16 cellular contexts compared by ENCODE assay signal in the genomic region with DNA sequence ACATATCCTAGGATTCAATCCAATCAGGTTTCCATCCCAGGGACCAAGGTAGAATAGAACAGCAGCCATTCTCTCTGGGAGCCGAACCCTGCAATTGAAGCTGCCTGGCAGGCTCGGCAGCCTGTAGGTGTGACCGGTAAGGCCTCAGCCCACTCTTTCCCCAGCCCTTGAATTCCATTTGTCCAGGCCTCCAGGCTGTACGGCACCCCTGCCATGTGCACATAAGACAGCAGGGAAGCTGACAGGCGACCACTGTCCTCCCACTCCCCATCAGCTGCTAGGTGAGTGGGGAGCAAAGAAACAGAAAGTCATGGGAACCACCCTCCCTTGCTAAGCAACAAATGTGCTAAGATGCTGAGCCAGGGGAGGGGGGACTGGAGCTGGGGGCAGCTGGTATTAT. TPM values are rescaled to one million over a fixed set of nuclear protein-coding genes. Genes with fewer than 3 reads are reported as not detected.
DNase-seq lines count a peak whose midpoint lies in the region; FAIRE-seq and TF ChIP-seq lines count a peak whose summit lies in the region.
"Had no signal": no experiment of that assay in that cellular context is flagged by ENCODE, and none has a peak within 500 bp of the region (broad histone marks: within the 10 kb centered on the region; RNA-seq: fewer than 3 reads in every experiment).

No MANE protein-coding gene starts in this region.

- H3K4me3 ChIP-seq in HUES6 (ENCODE audit: low read depth, low read length), result no peak overlapping the region
- no peak overlapping the region for H3K4me3 ChIP-seq in H1 (ENCODE audit: extremely low read depth in 1 of 4, insufficient read depth in 2 of 4, low read depth in 3 of 4, low read length in 4 of 4)
- H3K4me3 ChIP-seq in CD4-positive, alpha-beta memory T cell (ENCODE audit: low read length in 2 of 2), result no peak overlapping the region

- H4K91ac ChIP-seq in H1 (replicated peaks; ENCODE audit: insufficient read length, low read length), result no peak overlapping the region

- H4K8ac ChIP-seq in H1 (ENCODE audit: extremely low read depth, insufficient read depth, low read length), result no peak overlapping the region

- no peak overlapping the region; the same call in none of the 2 replicates for H2AK5ac ChIP-seq in H1 (ENCODE audit: low read depth, low read length)

- H3K36me3 Mint-ChIP-seq in nephron (ENCODE audit: low read depth), result no peaks in the 10 kb centered on the region
- H3K36me3 Mint-ChIP-seq in CD4-positive, alpha-beta memory T cell, result no peaks in the 10 kb centered on the region
- H3K36me3 Mint-ChIP-seq: CD8-positive, alpha-beta T cell had no signal

- H3K56ac ChIP-seq in H1 (replicated peaks; ENCODE audit: insufficient read length, low read depth, low read length), result no peak overlapping the region

- FAIRE-seq in H1 (lab: Jason Lieb, UNC), result no peak
- FAIRE-seq: A204.1, H54 had no signal

- TF ChIP-seq CTCF in H1 (IDR thresholded peaks at IDR 0.05; ENCODE audit: control extremely low read depth in 1 of 3, insufficient read depth in 1 of 3, low read depth in 1 of 3, low read length in 3 of 3) (no peak), nephron (IDR thresholded peaks at IDR 0.05; ENCODE audit: unreplicated experiment in 3 of 3) (no peak)

- H3K14ac ChIP-seq in H1 (ENCODE audit: insufficient read length), result no peak overlapping the region

- peaks cover 32% of the 10 kb centered on the region for H3K27me3 Mint-ChIP-seq in nephron (ENCODE audit: low read depth)
- H3K27me3 Mint-ChIP-seq in CD4-positive, alpha-beta memory T cell, result peaks cover 2 to 10% of the 10 kb centered on the region in 2 donors

- no peak for TF ChIP-seq POLR2A in H1 (IDR thresholded peaks at IDR 0.05; ENCODE audit: control extremely low read depth in 1 of 2, low read depth in 2 of 2, low read length in 2 of 2)

- H2BK5ac ChIP-seq in H1 (ENCODE audit: low read depth, low read length), result no peak overlapping the region

- no peak overlapping the region for H3K18ac ChIP-seq in H1 (ENCODE audit: extremely low read depth, low read length)

- peaks cover 90% of the 10 kb centered on the region for H3K4me1 ChIP-seq in HUES6 (ENCODE audit: control insufficient read depth, insufficient read depth, low read length)
- H3K4me1 ChIP-seq in H1 (replicated peaks in 1 of 4; ENCODE audit: control insufficient read depth in 3 of 4, insufficient read depth in 4 of 4, low read length in 3 of 4), result peaks cover 25 to 67% (median 49%) of the 10 kb centered on the region in 4 experiments
- peaks cover 4% of the 10 kb centered on the region for H3K4me1 ChIP-seq in CD4-positive, alpha-beta memory T cell (ENCODE audit: insufficient read depth, low read length)

- no peak overlapping the region for H3K27ac ChIP-seq in HUES6 (ENCODE audit: low read depth, low read length)
- H3K27ac ChIP-seq in H1 (ENCODE audit: low read depth, low read length), result no peak overlapping the region
- no peak overlapping the region for H3K27ac ChIP-seq in CD4-positive, alpha-beta memory T cell (ENCODE audit: low read depth, low read length)
- H3K27ac ChIP-seq: C4-2B had no signal

- H2AFZ ChIP-seq in H1 (ENCODE audit: low read length), result no peak overlapping the region

- H3K4me2 ChIP-seq in H1 (ENCODE audit: insufficient read depth in 1 of 2, low read depth in 2 of 2, low read length in 2 of 2), result no peak overlapping the region

- 62% methylated on average over 5 of the region's 5 CpGs; no CpG with 5 or more reads in 1 of the 2 experiments for WGBS in H1 (ENCODE audit: extremely low coverage in 1 of 2, insufficient coverage in 1 of 2, insufficient read length in 1 of 2, insufficient replicate concordance in 2 of 2, low coverage in 1 of 2, low lambda C conversion rate in 2 of 2, missing lambda C conversion rate in 1 of 2), 2 experiments

- H3K36me3 ChIP-seq in HUES6 (ENCODE audit: control insufficient read depth, insufficient read depth, low read length), result no peaks in the 10 kb centered on the region
- H3K36me3 ChIP-seq in H1 (ENCODE audit: control insufficient read depth in 2 of 4, insufficient read depth in 4 of 4, low read length in 3 of 4), result no peaks in the 10 kb centered on the region
- H3K36me3 ChIP-seq in CD4-positive, alpha-beta memory T cell (ENCODE audit: insufficient read depth, low read length), result no peaks in the 10 kb centered on the region
- H3K36me3 ChIP-seq: BE2C had no signal

- POLR2A ChIA-PET in H1 (lab: Charles Lee; ENCODE audit: partially characterized antibody), result interaction anchor here (1.0 kb wide), 1 partner anchor 55 kb away, joined by 4 read pairs; no protein-coding TSS in a partner anchor
- POLR2A ChIA-PET in CD4-positive, alpha-beta memory T cell (lab: Charles Lee; ENCODE audit: partially characterized antibody), result no interaction called here

- H3K4ac ChIP-seq in H1 (replicated peaks; ENCODE audit: insufficient read length, low read depth, low read length), result no peak overlapping the region

- CTCF ChIA-PET in H1 (lab: Charles Lee; ENCODE audit: partially characterized antibody), result interaction anchor here (0.6 to 13.3 kb wide), 11 partner anchors 10 to 248 kb away, joined by 3 to 108 read pairs (median 4); no protein-coding TSS in a partner anchor
- CTCF ChIA-PET in CD4-positive, alpha-beta memory T cell (lab: Charles Lee; ENCODE audit: partially characterized antibody), result interaction anchor here (0.8 to 2.6 kb wide), 3 partner anchors 9 to 185 kb away, joined by 3 to 10 read pairs (median 5); no protein-coding TSS in a partner anchor

- in situ Hi-C loops in ACHN (cut with HindIII; ENCODE audit: low pct_ligation_motif_present, low pct_unique_long_range_greater_than_20kb, low sequenced_read_pairs), result no loop called here

- H3K27me3 ChIP-seq in HUES6 (ENCODE audit: control insufficient read depth, insufficient read depth, low read length), result peaks cover 92% of the 10 kb centered on the region
- peaks cover 7 to 71% (median 62%) of the 10 kb centered on the region in 4 experiments for H3K27me3 ChIP-seq in H1 (replicated peaks in 1 of 4; ENCODE audit: control insufficient read depth in 3 of 4, extremely low read depth in 1 of 4, insufficient read depth in 3 of 4, low read length in 3 of 4)
- no peaks in the 10 kb centered on the region for H3K27me3 ChIP-seq in CD4-positive, alpha-beta memory T cell (ENCODE audit: insufficient read depth, low read length)
- H3K27me3 ChIP-seq: BE2C had no signal

- no peak overlapping the region for H3K23ac ChIP-seq in H1 (ENCODE audit: insufficient read length)

- no peak overlapping the region for H2BK15ac ChIP-seq in H1 (ENCODE audit: low read length)

- H2BK120ac ChIP-seq in H1 (replicated peaks; ENCODE audit: low read depth, low read length), result no peak overlapping the region

- H3K9me3 Mint-ChIP-seq in nephron, result no peaks in the 10 kb centered on the region
- no peaks in the 10 kb centered on the region for H3K9me3 Mint-ChIP-seq in CD4-positive, alpha-beta memory T cell
- H3K9me3 Mint-ChIP-seq: CD8-positive, alpha-beta T cell had no signal

- H2BK12ac ChIP-seq in H1 (ENCODE audit: low read depth, low read length), result peak overlapping the region; percentile 71; the same call in 1 of the 2 replicates

- H4K5ac ChIP-seq in H1 (ENCODE audit: insufficient read length, low read depth, low read length), result no peak overlapping the region

- H2BK20ac ChIP-seq in H1 (ENCODE audit: low read length), result 0 out of 2 replicates have a peak overlapping the region, but pooled peaks have one; percentile 24

- no peaks in the 10 kb centered on the region for H3K9me3 ChIP-seq in HUES6 (ENCODE audit: control insufficient read depth, insufficient read depth, low read depth, low read length)
- H3K9me3 ChIP-seq in H1 (ENCODE audit: insufficient read depth in 2 of 2, low read depth in 1 of 2, low read length in 1 of 2), result no peaks in the 10 kb centered on the region
- H3K9me3 ChIP-seq in CD4-positive, alpha-beta memory T cell (ENCODE audit: control insufficient read depth in 1 of 2, low read length in 2 of 2), result no peaks in the 10 kb centered on the region
- H3K9me3 ChIP-seq: BE2C had no signal

- H3K9ac ChIP-seq in HUES6 (ENCODE audit: low read length) (peak overlapping the region; percentile 12), H1 (replicated peaks in 1 of 4; ENCODE audit: extremely low read depth in 1 of 4, low read depth in 3 of 4, low read length in 3 of 4) (no peak overlapping the region)

- intact Hi-C loops in CD4-positive, alpha-beta memory T cell (cut with micrococcal nuclease), result no loop called here

- no peak for TF ChIP-seq RAD21 in H1 (IDR thresholded peaks at IDR 0.05 in 1 of 2, conservative IDR thresholded peaks at IDR 0.05 in 1 of 2; ENCODE audit: low read depth in 2 of 2, low read length in 2 of 2)

- DNase-seq in H1 (ENCODE audit: low read depth in 1 of 2, low spot score in 2 of 2), result no peak
- no peak for DNase-seq in SKM-1 treated with dmso at 0.1 percent for 144 hours (lab: John Stamatoyannopoulos, UW; ENCODE audit: unreplicated experiment)
- no peak for DNase-seq in mucosa of gallbladder (ENCODE audit: low spot score)
- no peak for DNase-seq in CD4-positive, alpha-beta memory T cell
- DNase-seq in ACHN, result no peak
- DNase-seq: CD8-positive, alpha-beta T cell; COR-L47; DND-41; GF-D8 had no signal

- peak overlapping the region in 2 of 3 experiments; percentile 6 to 72 for H3K27ac Mint-ChIP-seq in nephron
- H3K27ac Mint-ChIP-seq in CD4-positive, alpha-beta memory T cell, result peak overlapping the region in 1 of 7 donors; percentile 42
- H3K27ac Mint-ChIP-seq: CD8-positive, alpha-beta T cell had no signal

- no peak overlapping the region for H3K4me3 Mint-ChIP-seq in nephron
- no peak overlapping the region for H3K4me3 Mint-ChIP-seq in CD4-positive, alpha-beta memory T cell
- H3K4me3 Mint-ChIP-seq: CD8-positive, alpha-beta T cell had no signal

- H3K23me2 ChIP-seq in H1 (ENCODE audit: low read depth, low read length), result peaks cover 2% of the 10 kb centered on the region; the same call in 1 of the 2 replicates

- no peaks in the 10 kb centered on the region for H3K79me1 ChIP-seq in H1 (ENCODE audit: low read depth, low read length)

- peaks cover 87% of the 10 kb centered on the region for H3K4me1 Mint-ChIP-seq in nephron
- H3K4me1 Mint-ChIP-seq in CD4-positive, alpha-beta memory T cell, result peaks cover 5 to 23% (median 20%) of the 10 kb centered on the region in 4 donors

- no peaks in the 10 kb centered on the region for H3K79me2 ChIP-seq in H1 (ENCODE audit: control insufficient read depth in 1 of 2, insufficient read depth in 2 of 2, low read length in 2 of 2)

- no peak for TF ChIP-seq EP300 in H1 (IDR thresholded peaks at IDR 0.05; ENCODE audit: borderline replicate concordance in 1 of 2, low read depth in 2 of 2, low read length in 2 of 2)

- H4K20me1 ChIP-seq in H1 (replicated peaks in 1 of 2; ENCODE audit: control insufficient read depth in 1 of 2, insufficient read depth in 2 of 2, low read length in 2 of 2), result peaks cover 0 to 2% of the 10 kb centered on the region in 2 experiments

RNA-seq across cellular contexts. Expression of gene OPTC, which starts 23.0 kb away (rescaled TPM):
- 0.78 and 1.1 TPM in 2 replicates for total RNA-seq in H1 (2021; fragmentation: NEBNext Ultra II Directional; extraction: Animal tissue kit (Norgen Biotek cat#: 25700))
- 2.8 and 4.0 TPM in 2 replicates for polyA plus RNA-seq in H1 (2011; rRNA removed)
- 1.6 TPM for polyA plus RNA-seq in H1 (2011; cell fraction: cytosol; rRNA removed)
- 2.0 TPM for polyA plus RNA-seq in H1 (2011; cell fraction: nucleus; rRNA removed)
- 1.4 to 3.3 TPM (median 2.5 TPM) in 4 replicates for polyA plus RNA-seq in H1 (2012, experiment 1 of 2)
- 2.1 TPM for polyA plus RNA-seq in H1 (2012, experiment 2 of 2)
- polyA plus RNA-seq in H1 (2013, experiment 1 of 2), result 1.8 TPM
- 2.0 TPM for polyA plus RNA-seq in H1 (2013, experiment 2 of 2)
- 1.0 and 2.9 TPM in 2 replicates for polyA minus RNA-seq in H1 (2011; rRNA and poly(A)+ RNA removed)
- polyA minus RNA-seq in H1 (2011; cell fraction: cytosol; rRNA and poly(A)+ RNA removed), result not detected
- polyA minus RNA-seq in H1 (2011; cell fraction: nucleus; rRNA and poly(A)+ RNA removed), result 0.50 TPM
- not detected for total RNA-seq in mucosa of gallbladder
- not detected for total RNA-seq in CD4-positive, alpha-beta memory T cell
- polyA plus RNA-seq in CD4-positive, alpha-beta memory T cell, result not detected
- total RNA-seq: CD8-positive, alpha-beta T cell had no signal
- polyA plus RNA-seq: AG04450 had no signal

RNA-seq across cellular contexts. Expression of gene PRELP, which starts 41.3 kb away (rescaled TPM):
- 0.13 and 0.19 TPM in 2 replicates for total RNA-seq in H1 (2021; fragmentation: NEBNext Ultra II Directional; extraction: Animal tissue kit (Norgen Biotek cat#: 25700))
- polyA plus RNA-seq in H1 (2011; rRNA removed), result 0.23 and 0.28 TPM in 2 replicates
- polyA plus RNA-seq in H1 (2011; cell fraction: cytosol; rRNA removed), result 0.09 TPM
- 0.17 TPM for polyA plus RNA-seq in H1 (2011; cell fraction: nucleus; rRNA removed)
- 0.17 to 0.28 TPM (median 0.20 TPM) in 4 replicates for polyA plus RNA-seq in H1 (2012, experiment 1 of 2)
- polyA plus RNA-seq in H1 (2012, experiment 2 of 2), result 0.34 TPM
- polyA plus RNA-seq in H1 (2013, experiment 1 of 2), result 0.32 TPM
- polyA plus RNA-seq in H1 (2013, experiment 2 of 2), result 0.28 TPM
- polyA minus RNA-seq in H1 (2011; rRNA and poly(A)+ RNA removed), result 0.16 and 0.20 TPM in 2 replicates
- not detected for polyA minus RNA-seq in H1 (2011; cell fraction: cytosol; rRNA and poly(A)+ RNA removed)
- 0.10 TPM for polyA minus RNA-seq in H1 (2011; cell fraction: nucleus; rRNA and poly(A)+ RNA removed)
- 72.1 TPM for total RNA-seq in mucosa of gallbladder
- total RNA-seq in CD4-positive, alpha-beta memory T cell, result not detected
- polyA plus RNA-seq in CD4-positive, alpha-beta memory T cell, result not detected
- total RNA-seq: CD8-positive, alpha-beta T cell had no signal

Comparison
In these comparisons a context has a peak if more than half of its experiments do, and no peak if none do; other contexts are left out.
1. RNA of gene PRELP, which starts 41.3 kb away (total RNA-seq): 72.1 TPM in mucosa of gallbladder (single experiment); 0.13 to 0.19 TPM in H1 and not detected in CD4-positive, alpha-beta memory T cell; every median in the first group is over 10 times any median in the second.